Comparison of ENCODE assay signal across 8 cellular contexts in genomic region chr2:168849610-168850009, GRCh38. TPM values are rescaled to one million over a fixed set of nuclear protein-coding genes. Genes with fewer than 3 reads are reported as not detected.
DNase-seq lines count a peak whose midpoint lies in the region; ATAC-seq and TF ChIP-seq lines count a peak whose summit lies in the region.

No MANE protein-coding gene starts in this region.

- H3K79me2 ChIP-seq in mammary epithelial cell (ENCODE audit: insufficient read depth, low read length): no peaks in the 10 kb centered on the region

- TF ChIP-seq EP300 in Ishikawa (IDR thresholded peaks at IDR 0.05; ENCODE audit: borderline replicate concordance): no peak

- peak; percentile 24; the same call in 1 of the 2 replicates for TF ChIP-seq RAD21 in Ishikawa (IDR thresholded peaks at IDR 0.05; ENCODE audit: low read depth)

- dilution Hi-C loops in mammary epithelial cell (cut with HindIII; ENCODE audit: low sequenced_read_pairs): no loop called here

- in situ Hi-C loops in mammary epithelial cell (cut with MboI; ENCODE audit: low sequenced_read_pairs in 2 of 2) (no loop called here), gastrocnemius medialis (cut with MboI; ENCODE audit: low sequenced_read_pairs in 4 of 4) (no loop called here)

- H2AFZ ChIP-seq in mammary epithelial cell (ENCODE audit: low read depth, low read length): no peak overlapping the region

- no peak for TF ChIP-seq POLR2A in gastrocnemius medialis (IDR thresholded peaks at IDR 0.05)

- H3K4me2 ChIP-seq in mammary epithelial cell (ENCODE audit: insufficient read depth, low read depth, low read length): no peak overlapping the region

- BruUV-seq in mammary epithelial cell (replicated peaks; lab: Mats Ljungman, UMichigan): no TSS peak

- peaks cover 17% of the 10 kb centered on the region for H3K36me3 Mint-ChIP-seq in T-helper 2 cell treated with Interferon-gamma antibody and Interleukin-4, amounts not matched to agents 5 μg/mL and 100 μg/mL, for 36 hours (ENCODE audit: low read depth)

- no peaks in the 10 kb centered on the region for H3K4me1 Mint-ChIP-seq in T-helper 2 cell treated with Interferon-gamma antibody and Interleukin-4, amounts not matched to agents 5 μg/mL and 100 μg/mL, for 36 hours (ENCODE audit: low read depth)

- H3K27ac Mint-ChIP-seq in T-helper 2 cell treated with Interferon-gamma antibody and Interleukin-4, amounts not matched to agents 5 μg/mL and 100 μg/mL, for 36 hours: no peak overlapping the region

- peak; percentile 88 for ATAC-seq in mucosa of descending colon
- ATAC-seq in gastrocnemius medialis: no peak
- no peak for ATAC-seq in HG03095 (IDR thresholded peaks at IDR 0.05; ENCODE audit: unreplicated experiment)

- H3K9me3 ChIP-seq in mammary epithelial cell (replicated peaks; ENCODE audit: insufficient read depth, low read length) (no peaks in the 10 kb centered on the region), mucosa of descending colon (no peaks in the 10 kb centered on the region), gastrocnemius medialis (no peaks in the 10 kb centered on the region)

- no peak overlapping the region for H3K4me3 Mint-ChIP-seq in T-helper 2 cell treated with Interferon-gamma antibody and Interleukin-4, amounts not matched to agents 5 μg/mL and 100 μg/mL, for 36 hours

- H3K36me3 ChIP-seq in mammary epithelial cell (ENCODE audit: insufficient read depth, low read length): no peaks in the 10 kb centered on the region
- no peaks in the 10 kb centered on the region for H3K36me3 ChIP-seq in mucosa of descending colon (ENCODE audit: low read depth)
- no peaks in the 10 kb centered on the region for H3K36me3 ChIP-seq in gastrocnemius medialis

- H4K20me1 ChIP-seq in mammary epithelial cell (ENCODE audit: insufficient read depth, low read length): no peaks in the 10 kb centered on the region

- peak; percentile 28 for DNase-seq in GM12865 (ENCODE audit: low read depth)
- DNase-seq in mammary epithelial cell: no peak
- DNase-seq in mucosa of descending colon: peak in 2 of 3 donors; percentile 68 to 72
- DNase-seq in gastrocnemius medialis: no peak
- DNase-seq in T-helper 2 cell treated with Interferon-gamma antibody and Interleukin-4, amounts not matched to agents 5 μg/mL and 100 μg/mL, for 36 hours (ENCODE audit: low spot score): no peak
- no peak for DNase-seq in activated effector memory CD4-positive, alpha-beta T cell treated with anti-CD3 and anti-CD28 coated beads, Interleukin-2, amount 50 U/mL, for 16 hours

- H3K9me3 Mint-ChIP-seq in T-helper 2 cell treated with Interferon-gamma antibody and Interleukin-4, amounts not matched to agents 5 μg/mL and 100 μg/mL, for 36 hours: no peaks in the 10 kb centered on the region

- H3K4me3 ChIP-seq in GM12865 (ENCODE audit: low read depth, low read length) (no peak overlapping the region), mammary epithelial cell (replicated peaks in 1 of 3; ENCODE audit: insufficient read depth in 1 of 3, low read depth in 2 of 3, low read length in 3 of 3) (no peak overlapping the region), mucosa of descending colon (no peak overlapping the region), gastrocnemius medialis (no peak overlapping the region)

- CTCF ChIA-PET in mammary epithelial cell (lab: Charles Lee; ENCODE audit: low non-redundant PET): interaction anchor here (0.7 kb wide), 1 partner anchor 83 kb away, joined by 9 read pairs; no protein-coding TSS in a partner anchor

- no peak overlapping the region for H3K9ac ChIP-seq in mammary epithelial cell (ENCODE audit: insufficient read depth, low read length)

- no peak for TF ChIP-seq CTCF in GM12865 (IDR thresholded peaks at IDR 0.05; ENCODE audit: insufficient read depth, low read depth, low read length, missing control alignments)
- TF ChIP-seq CTCF in mammary epithelial cell (conservative IDR thresholded peaks at IDR 0.05 in 1 of 2, IDR thresholded peaks at IDR 0.05 in 1 of 2; ENCODE audit: extremely low read depth in 1 of 2, insufficient read depth in 1 of 2, low read depth in 1 of 2, low read length in 2 of 2): peak; percentile 14 to 22
- peak; percentile 12 for TF ChIP-seq CTCF in mucosa of descending colon (IDR thresholded peaks at IDR 0.05)
- TF ChIP-seq CTCF in gastrocnemius medialis (IDR thresholded peaks at IDR 0.05 in 4 of 5, conservative IDR thresholded peaks at IDR 0.05 in 1 of 5): peak in 2 of 5 experiments; percentile 27 to 39

- 100% methylated on average over 1 of the region's 2 CpGs for WGBS in mammary epithelial cell (ENCODE audit: low coverage, missing lambda C conversion rate)

- intact Hi-C loops in mammary epithelial cell (cut with micrococcal nuclease): loop anchor here (1.0 kb wide), 1 partner anchor 503 kb away; no protein-coding TSS in a partner anchor
- intact Hi-C loops in mucosa of descending colon (cut with DNase I, micrococcal nuclease): no loop called here
- intact Hi-C loops in gastrocnemius medialis (cut with DNase I; ENCODE audit: low total_unique reads): loop anchor here (2.0 kb wide), 1 partner anchor 75 kb away; no protein-coding TSS in a partner anchor

- H3K27me3 ChIP-seq in mammary epithelial cell (ENCODE audit: insufficient read depth, low read length) (no peaks in the 10 kb centered on the region), gastrocnemius medialis (no peaks in the 10 kb centered on the region)

- no peaks in the 10 kb centered on the region for H3K27me3 Mint-ChIP-seq in T-helper 2 cell treated with Interferon-gamma antibody and Interleukin-4, amounts not matched to agents 5 μg/mL and 100 μg/mL, for 36 hours (ENCODE audit: low read depth)

- H3K27ac ChIP-seq in mammary epithelial cell (ENCODE audit: insufficient read depth, low read depth, low read length): no peak overlapping the region
- no peak overlapping the region for H3K27ac ChIP-seq in gastrocnemius medialis

- H3K4me1 ChIP-seq in mammary epithelial cell (ENCODE audit: insufficient read depth, low read length) (peaks cover 7% of the 10 kb centered on the region), mucosa of descending colon (ENCODE audit: low read depth) (no peaks in the 10 kb centered on the region), gastrocnemius medialis (peaks cover 10 to 16% of the 10 kb centered on the region in 2 donors)

TF ChIP-seq in Ishikawa, 13 proteins besides CTCF, POLR2A, EP300 and RAD21:
- TF ChIP-seq CEBPB (IDR thresholded peaks at IDR 0.05): no peak
- TF ChIP-seq NFIC (IDR thresholded peaks at IDR 0.05): peak; percentile 38; the same call in 1 of the 2 replicates
- TF ChIP-seq CREB1 (IDR thresholded peaks at IDR 0.05; ENCODE audit: low read depth): no peak
- no peak for TF ChIP-seq TAF1 (IDR thresholded peaks at IDR 0.05; ENCODE audit: low read depth)
- TF ChIP-seq FOXM1 (IDR thresholded peaks at IDR 0.05; ENCODE audit: borderline replicate concordance, low read depth): no peak

RNA-seq across cellular contexts. Expression of gene SPC25, which starts 40.6 kb away (rescaled TPM):
- total RNA-seq in mammary epithelial cell (10 to 100 TPM in 1 of 2 donors, under 1 TPM in 1; 0.33 to 13.2 TPM), mucosa of descending colon (1 to 10 TPM in 2 of 3 donors, under 1 TPM in 1; 0.66 to 6.7 (median 2.5) TPM), gastrocnemius medialis (not detected)
- 9.3 TPM for polyA plus RNA-seq in mammary epithelial cell
- polyA minus RNA-seq in mammary epithelial cell: 2.8 TPM

RNA-seq across cellular contexts. Expression of gene NOSTRIN, which starts 47.2 kb away (rescaled TPM):
- total RNA-seq in mammary epithelial cell: not detected
- polyA plus RNA-seq in mammary epithelial cell: not detected
- not detected for polyA minus RNA-seq in mammary epithelial cell
- 10 to 100 TPM; 27.3 to 78.7 (median 56.2) TPM for total RNA-seq in mucosa of descending colon
- total RNA-seq in gastrocnemius medialis: 10 to 100 TPM in 1 of 4 donors, 1 to 10 TPM in 3; 5.0 to 16.1 (median 6.4) TPM

RNA-seq across cellular contexts. Expression of gene G6PC2, which starts 51.5 kb away (rescaled TPM):
- total RNA-seq in mammary epithelial cell (not detected), mucosa of descending colon (not detected), gastrocnemius medialis (not detected)
- polyA plus RNA-seq in mammary epithelial cell: not detected
- not detected for polyA minus RNA-seq in mammary epithelial cell

Comparison
In these comparisons a context has a peak if more than half of its experiments do, and no peak if none do; other contexts are left out.
1. DNase-seq: peak in GM12865 (single experiment) and mucosa of descending colon (2 of 3); none in mammary epithelial cell (single experiment), gastrocnemius medialis (0 of 2), T-helper 2 cell treated with Interferon-gamma antibody and Interleukin-4, amounts not matched to agents 5 μg/mL and 100 μg/mL, for 36 hours (single experiment) and activated effector memory CD4-positive, alpha-beta T cell treated with anti-CD3 and anti-CD28 coated beads, Interleukin-2, amount 50 U/mL, for 16 hours (single experiment).
2. RNA of gene NOSTRIN, which starts 47.2 kb away (total RNA-seq): 27.3 to 78.7 TPM in mucosa of descending colon and 5.0 to 16.1 TPM in gastrocnemius medialis; not detected in mammary epithelial cell; every median in the first group is over 4 times any median in the second.
3. intact Hi-C loops: an anchor here in mammary epithelial cell (1.0 kb wide) and gastrocnemius medialis (2.0 kb wide); none called in mucosa of descending colon.